ENCODE assay signal across 8 cellular contexts in genomic region chr1:203796223-203796747, GRCh38. TPM values are rescaled to one million over a fixed set of nuclear protein-coding genes. Genes with fewer than 3 reads are reported as not detected.
DNase-seq lines count a peak whose midpoint lies in the region; ATAC-seq lines count a peak whose summit lies in the region.

No MANE protein-coding gene starts in this region.

- H3K9ac ChIP-seq in endocrine pancreas (ENCODE audit: control insufficient read depth, insufficient read depth, low read length): peak overlapping the region; percentile 96

- H3K4me1 ChIP-seq in endocrine pancreas (ENCODE audit: control insufficient read depth, insufficient read depth, low read length) (peaks cover 12% of the 10 kb centered on the region), thymus (ENCODE audit: control insufficient read depth, insufficient read depth, low read length) (peaks cover 16% of the 10 kb centered on the region)

- WGBS in thymus: 1% methylated on average over 14 of the region's 14 CpGs

- H3K4me3 ChIP-seq in endocrine pancreas (ENCODE audit: control insufficient read depth, insufficient read depth, low read length) (peak overlapping the region; percentile 99), thymus (ENCODE audit: low read length) (peak overlapping the region; percentile 85)

- H3K9me3 ChIP-seq in endocrine pancreas (ENCODE audit: control insufficient read depth, low read length): no peaks in the 10 kb centered on the region
- no peaks in the 10 kb centered on the region for H3K9me3 ChIP-seq in thymus (ENCODE audit: control insufficient read depth)

- ATAC-seq in HG03520 (IDR thresholded peaks at IDR 0.05; ENCODE audit: unreplicated experiment): peak; percentile 27

- peak overlapping the region; percentile 85 for H3K27ac ChIP-seq in thymus (ENCODE audit: low read depth)

- H3K27me3 ChIP-seq in endocrine pancreas (ENCODE audit: control insufficient read depth, insufficient read depth, low read length) (no peaks in the 10 kb centered on the region), thymus (ENCODE audit: control insufficient read depth, insufficient read depth) (no peaks in the 10 kb centered on the region)

- DNase-seq in NCI-H146 (lab: John Stamatoyannopoulos, UW) (peak; percentile 38), NCI-H146 treated with DMSO at 0.1 percent for 48 hours (lab: John Stamatoyannopoulos, UW; ENCODE audit: unreplicated experiment) (no peak), UCSD-AML1 (lab: John Stamatoyannopoulos, UW; ENCODE audit: unreplicated experiment) (peak; percentile 71), myocyte (ENCODE audit: low read depth) (peak; percentile 51), iPS-NIHi11 (ENCODE audit: low spot score) (no peak)

- no peaks in the 10 kb centered on the region for H3K36me3 ChIP-seq in endocrine pancreas (ENCODE audit: control insufficient read depth, insufficient read depth, low read length)
- peaks cover 6% of the 10 kb centered on the region for H3K36me3 ChIP-seq in thymus (ENCODE audit: control insufficient read depth, insufficient read depth)

RNA-seq across cellular contexts. Expression of gene ZBED6, which starts 0.9 kb away (rescaled TPM):
- 19.6 and 20.6 TPM in 2 replicates for total RNA-seq in myocyte
- polyA plus RNA-seq in myocyte (2012): 5.7 TPM
- 0.94 TPM for polyA plus RNA-seq in thymus

RNA-seq across cellular contexts. Expression of gene ZC3H11A, which starts 0.9 kb away (rescaled TPM):
- 100 and 103 TPM in 2 replicates for total RNA-seq in myocyte
- 36.8 TPM for polyA plus RNA-seq in myocyte (2012)
- polyA plus RNA-seq in thymus: 101 TPM

RNA-seq across cellular contexts. Expression of gene LAX1, which starts 31.3 kb away (rescaled TPM):
- not detected in 2 replicates for total RNA-seq in myocyte
- not detected for polyA plus RNA-seq in myocyte (2012)
- 5.1 TPM for polyA plus RNA-seq in thymus

Comparison
In these comparisons a context has a peak if more than half of its experiments do, and no peak if none do; other contexts are left out.
1. DNase-seq: peak in NCI-H146 (single experiment), UCSD-AML1 (single experiment) and myocyte (single experiment); none in NCI-H146 treated with DMSO at 0.1 percent for 48 hours (single experiment) and iPS-NIHi11 (single experiment).